Comparison of ENCODE assay signal across 12 cellular contexts in the genomic region with DNA sequence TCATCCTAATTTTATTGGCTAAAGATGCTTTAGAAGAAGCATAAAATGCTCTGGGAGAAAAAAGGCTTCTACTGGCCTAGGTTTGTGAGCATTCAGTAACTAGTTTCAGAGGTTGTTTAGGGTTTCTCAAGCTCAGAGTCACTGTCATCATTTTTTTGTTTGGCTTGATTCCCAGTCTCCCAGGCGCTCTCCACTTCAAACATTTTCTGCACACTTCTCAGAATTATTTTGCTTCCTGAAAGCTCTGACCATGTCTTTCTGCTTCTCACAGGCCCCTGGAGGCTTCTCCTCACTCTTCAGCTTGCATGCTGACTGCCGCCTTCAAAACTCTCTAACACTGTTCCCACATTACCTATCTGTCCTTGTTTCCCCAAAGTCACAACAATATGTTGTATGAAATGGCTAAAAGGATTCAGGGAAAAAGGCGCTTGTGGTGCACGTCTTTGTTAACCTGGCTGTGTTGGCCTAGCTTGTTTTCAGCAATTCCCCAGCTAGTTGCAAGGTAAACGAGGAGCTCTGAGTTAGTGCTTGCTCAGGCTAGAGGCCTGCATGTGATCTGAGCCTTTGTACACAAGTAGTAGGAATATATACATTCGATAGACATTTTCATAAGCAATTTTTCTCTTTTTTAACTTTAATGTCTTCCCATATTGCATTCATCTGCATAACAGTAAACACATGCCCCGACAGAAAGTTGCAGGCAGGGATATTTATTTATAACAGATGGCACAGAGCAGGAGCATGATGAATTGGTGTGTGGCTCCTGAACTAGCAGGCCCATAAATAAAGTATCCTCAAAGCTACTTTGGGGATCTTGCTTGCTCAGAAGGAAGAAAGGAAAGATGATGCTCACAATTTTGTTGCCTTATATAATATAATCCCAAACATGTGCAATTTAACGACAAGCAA.
DNase-seq lines count a peak whose midpoint lies in the region; ATAC-seq and TF ChIP-seq lines count a peak whose summit lies in the region.
"Had no signal": no experiment of that assay in that cellular context is flagged by ENCODE, and none has a peak within 500 bp of the region (broad histone marks: within the 10 kb centered on the region; RNA-seq: fewer than 3 reads in every experiment).

No MANE protein-coding gene starts in this region.

- no peak overlapping the region for H2AK5ac ChIP-seq in neuronal stem cell (ENCODE audit: low read depth, low read length)

- no peak overlapping the region for H2BK15ac ChIP-seq in neuronal stem cell (ENCODE audit: low read length)

- TF ChIP-seq CTCF in epithelial cell of esophagus (IDR thresholded peaks at IDR 0.05; ENCODE audit: insufficient read depth, low read depth, low read length, missing control alignments), result no peak

- no peak overlapping the region for H3K4me2 ChIP-seq in neuronal stem cell (ENCODE audit: insufficient read depth, low read length, poor library complexity, severe bottlenecking)

- no peak overlapping the region for H4K91ac ChIP-seq in neuronal stem cell (ENCODE audit: low read depth, low read length, poor library complexity)

- H3K9ac ChIP-seq in neuronal stem cell (ENCODE audit: low read depth, low read length, poor library complexity), result no peak overlapping the region

- peak; percentile 28 for DNase-seq in EL
- peak; percentile 4 for DNase-seq in NCI-H2227 (lab: John Stamatoyannopoulos, UW; ENCODE audit: unreplicated experiment)
- DNase-seq in epithelial cell of esophagus (ENCODE audit: low read depth), result peak; percentile 29
- DNase-seq in neuronal stem cell (ENCODE audit: low spot score), result no peak
- DNase-seq in ACHN, result no peak
- no peak for DNase-seq in HK-2 (ENCODE audit: unreplicated experiment)
- no peak for DNase-seq in NCI-H526 treated with DMSO at 0.1 percent for 48 hours (lab: John Stamatoyannopoulos, UW)
- DNase-seq: cortex of kidney; kidney; stimulated activated CD4-positive, alpha-beta T cell treated with anti-CD3 and anti-CD28 coated beads, Interleukin-2, amount 100 ng/mL, for 48 hours had no signal

- H3K27ac ChIP-seq in neuronal stem cell (replicated peaks; ENCODE audit: low read length), result no peak overlapping the region
- H3K27ac ChIP-seq: tibial nerve had no signal

- peaks cover 2% of the 10 kb centered on the region in 2 donors for H3K4me1 ChIP-seq in neuronal stem cell (ENCODE audit: control insufficient read depth in 2 of 2, insufficient read depth in 1 of 2, low read depth in 1 of 2, low read length in 2 of 2)

- no peak overlapping the region for H3K14ac ChIP-seq in neuronal stem cell (ENCODE audit: low read length)

- no peak overlapping the region for H2BK5ac ChIP-seq in neuronal stem cell (ENCODE audit: low read length)

- no peaks in the 10 kb centered on the region for H3K79me1 ChIP-seq in neuronal stem cell (ENCODE audit: low read depth, low read length)

- no peak for ATAC-seq in HG02852 (IDR thresholded peaks at IDR 0.05; ENCODE audit: unreplicated experiment)

- H3K23ac ChIP-seq in neuronal stem cell (ENCODE audit: low read depth, low read length, poor library complexity), result no peak overlapping the region

- H3K9me3 ChIP-seq in neuronal stem cell (replicated peaks in 1 of 2; ENCODE audit: control insufficient read depth in 2 of 2, insufficient read depth in 1 of 2, low read depth in 1 of 2, low read length in 2 of 2), result no peaks in the 10 kb centered on the region
- H3K9me3 ChIP-seq: tibial nerve had no signal

- no peak overlapping the region for H3K18ac ChIP-seq in neuronal stem cell (ENCODE audit: low read length)

- peak overlapping the region; percentile 85 for H2AFZ ChIP-seq in neuronal stem cell (ENCODE audit: low read length)

- WGBS in neuronal stem cell (ENCODE audit: extremely low coverage in 2 of 2, insufficient read length in 2 of 2, insufficient replicate concordance in 1 of 2), 2 donors, result no CpG with 5 or more reads among the region's 8 CpGs

- no peak overlapping the region for H3K4ac ChIP-seq in neuronal stem cell (ENCODE audit: low read length)

- no peak overlapping the region for H4K8ac ChIP-seq in neuronal stem cell (ENCODE audit: low read depth, low read length)

- H3K36me3 ChIP-seq in neuronal stem cell (replicated peaks in 1 of 2; ENCODE audit: control insufficient read depth in 2 of 2, insufficient read depth in 2 of 2, low read length in 2 of 2), result no peaks in the 10 kb centered on the region
- H3K36me3 ChIP-seq: tibial nerve had no signal

- H3K27me3 ChIP-seq in neuronal stem cell (ENCODE audit: control insufficient read depth in 3 of 3, insufficient read depth in 3 of 3, low read depth in 1 of 3, low read length in 3 of 3), result no peaks in the 10 kb centered on the region
- H3K27me3 ChIP-seq: tibial nerve had no signal

- H3K4me3 ChIP-seq in epithelial cell of esophagus (ENCODE audit: low read length) (no peak overlapping the region), neuronal stem cell (ENCODE audit: low read length in 2 of 2) (no peak overlapping the region)
- H3K4me3 ChIP-seq: tibial nerve had no signal

- in situ Hi-C loops in ACHN (cut with HindIII; ENCODE audit: low pct_ligation_motif_present, low pct_unique_long_range_greater_than_20kb, low sequenced_read_pairs), result no loop called here

- H2BK120ac ChIP-seq in neuronal stem cell (ENCODE audit: low read depth, low read length), result no peak overlapping the region

- H2BK12ac ChIP-seq in neuronal stem cell (ENCODE audit: low read length), result no peak overlapping the region

Comparison
In these comparisons a context has a peak if more than half of its experiments do, and no peak if none do; other contexts are left out.
1. DNase-seq: peak in EL (single experiment), NCI-H2227 (single experiment) and epithelial cell of esophagus (single experiment); none in neuronal stem cell (single experiment), ACHN (single experiment), HK-2 (single experiment) and NCI-H526 treated with DMSO at 0.1 percent for 48 hours (single experiment).